8 cellular contexts compared by ENCODE assay signal in the genomic region with DNA sequence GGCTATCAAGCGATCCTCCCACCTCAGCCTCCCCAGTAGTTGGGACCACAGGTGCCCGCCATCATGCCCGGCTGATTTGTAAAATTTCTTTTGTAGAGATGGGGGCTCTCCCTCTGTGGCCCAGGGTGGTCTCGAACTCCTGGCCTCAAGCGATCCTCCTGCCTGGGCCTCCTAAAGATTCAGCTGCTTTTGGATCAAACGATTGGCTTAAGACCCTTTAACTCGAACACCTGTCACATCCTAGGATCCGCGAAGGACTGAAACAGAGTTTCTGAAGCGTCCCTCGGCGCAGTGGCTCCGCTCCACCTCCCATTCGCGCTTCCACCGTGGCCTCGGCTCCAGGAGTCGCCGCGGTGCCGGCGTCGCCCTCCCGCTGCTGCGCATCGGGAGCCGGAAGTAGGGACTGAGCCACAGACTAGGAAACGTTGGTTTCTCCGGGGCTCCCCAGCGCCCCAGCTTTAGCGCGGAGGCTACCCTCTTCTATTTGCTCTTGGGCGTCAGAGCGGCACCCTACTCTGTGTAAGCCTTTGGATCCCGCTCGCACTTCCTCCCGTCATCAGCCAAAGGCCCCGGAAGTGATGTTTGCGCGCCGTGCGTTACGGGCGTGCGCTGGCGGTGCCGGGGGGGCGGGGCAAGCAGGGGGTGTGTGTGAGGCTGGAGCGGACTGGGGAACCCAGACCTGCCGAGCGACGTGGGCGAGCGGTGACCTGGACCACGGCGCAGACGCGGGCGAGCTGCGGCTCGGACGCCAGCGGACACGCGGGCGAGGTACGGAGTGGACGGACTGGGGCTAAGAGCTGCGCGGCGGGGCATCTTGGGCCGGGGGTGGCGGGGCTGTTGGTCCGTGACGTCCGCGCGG. TPM values are rescaled to one million over a fixed set of nuclear protein-coding genes. Genes with fewer than 3 reads are reported as not detected.
DNase-seq lines count a peak whose midpoint lies in the region; ATAC-seq and TF ChIP-seq lines count a peak whose summit lies in the region.

No MANE protein-coding gene starts in this region.

- H3K4me3 ChIP-seq in HAP-1 = peak overlapping the region; percentile 90
- H3K4me3 ChIP-seq in MG63 = peak overlapping the region; percentile 91
- H3K4me3 ChIP-seq in neural progenitor cell = peak overlapping the region; percentile 68
- H3K4me3 ChIP-seq in stomach smooth muscle (ENCODE audit: low read length in 2 of 2) = peak overlapping the region; percentile 90 to 91

- H3K27ac ChIP-seq in foreskin keratinocyte (peak overlapping the region; percentile 93), neural progenitor cell (peak overlapping the region; percentile 43), stomach smooth muscle (ENCODE audit: low read length) (peak overlapping the region; percentile 97)

- peaks cover 5% of the 10 kb centered on the region for H3K27me3 Mint-ChIP-seq in neural progenitor cell (ENCODE audit: insufficient read depth, low read depth)

- peak; percentile 3 for TF ChIP-seq CTCF in foreskin keratinocyte (conservative IDR thresholded peaks at IDR 0.05)
- TF ChIP-seq CTCF in neural progenitor cell (IDR thresholded peaks at IDR 0.05) = no peak

- H3K9me3 Mint-ChIP-seq in neural progenitor cell = no peaks in the 10 kb centered on the region

- peak overlapping the region; percentile 83 for H2AFZ ChIP-seq in neural progenitor cell (replicated peaks)

- peak overlapping the region; percentile 92 for H3K4me3 Mint-ChIP-seq in neural progenitor cell

- peaks cover 16% of the 10 kb centered on the region for H3F3A ChIP-seq in neural progenitor cell (ENCODE audit: low read depth)

- H3K36me3 Mint-ChIP-seq in neural progenitor cell = peaks cover 5% of the 10 kb centered on the region

- ATAC-seq in foreskin keratinocyte = peak; percentile 92

- no peaks in the 10 kb centered on the region for H3K27me3 ChIP-seq in HAP-1 (ENCODE audit: low read depth)
- H3K27me3 ChIP-seq in MG63 = no peaks in the 10 kb centered on the region
- no peaks in the 10 kb centered on the region for H3K27me3 ChIP-seq in foreskin keratinocyte
- peaks cover 5% of the 10 kb centered on the region for H3K27me3 ChIP-seq in neural progenitor cell
- H3K27me3 ChIP-seq in stomach smooth muscle (ENCODE audit: control insufficient read depth in 1 of 2, insufficient read depth in 2 of 2, low read length in 2 of 2) = no peaks in the 10 kb centered on the region

- peaks cover 59% of the 10 kb centered on the region for H3K79me2 ChIP-seq in neural progenitor cell (ENCODE audit: low read depth)

- peaks cover 48% of the 10 kb centered on the region for H4K20me1 ChIP-seq in neural progenitor cell (ENCODE audit: low read depth)

- DNase-seq in HAP-1 (ENCODE audit: low spot score in 2 of 2) (peak; percentile 84 to 98), MG63 (peak; percentile 94), SHP77 (lab: John Stamatoyannopoulos, UW) (peak; percentile 95 to 99), activated gamma-delta T cell treated with Interleukin-2 at 50 U/mL for 16 hours (peak; percentile 94), foreskin keratinocyte (peak; percentile 76 to 88), neural progenitor cell (ENCODE audit: low spot score) (peak; percentile 93)

- H3K4me2 ChIP-seq in neural progenitor cell = peak overlapping the region; percentile 82

- H3K36me3 ChIP-seq in ES-I3 (ENCODE audit: insufficient read depth, low read length) (no peaks in the 10 kb centered on the region), HAP-1 (replicated peaks) (no peaks in the 10 kb centered on the region; the same call in 1 of the 2 replicates), MG63 (no peaks in the 10 kb centered on the region), neural progenitor cell (no peaks in the 10 kb centered on the region), stomach smooth muscle (ENCODE audit: control insufficient read depth in 2 of 2, insufficient read depth in 2 of 2, low read length in 2 of 2) (no peaks in the 10 kb centered on the region)

- H3K4me1 ChIP-seq in ES-I3 (ENCODE audit: insufficient read depth, low read length) (no peaks in the 10 kb centered on the region), HAP-1 (peaks cover 5% of the 10 kb centered on the region), foreskin keratinocyte (peaks cover 5% of the 10 kb centered on the region), neural progenitor cell (peaks cover 8% of the 10 kb centered on the region), stomach smooth muscle (ENCODE audit: control insufficient read depth, insufficient read depth, low read length) (peaks cover 12% of the 10 kb centered on the region)

- in situ Hi-C loops in HAP-1 (cut with MboI; ENCODE audit: low sequenced_read_pairs) = no loop called here

- peak overlapping the region; percentile 98 for H3K9ac ChIP-seq in ES-I3 (ENCODE audit: low read depth, low read length)
- H3K9ac ChIP-seq in neural progenitor cell = peak overlapping the region; percentile 42
- peak overlapping the region; percentile 98 to 99 for H3K9ac ChIP-seq in stomach smooth muscle (ENCODE audit: low read length in 2 of 2)

- peaks cover 21% of the 10 kb centered on the region for H3K4me1 Mint-ChIP-seq in neural progenitor cell

- H3K27ac Mint-ChIP-seq in neural progenitor cell = no peak overlapping the region

- H3K9me3 ChIP-seq in ES-I3 (ENCODE audit: control insufficient read depth, insufficient read depth, low read length) (no peaks in the 10 kb centered on the region), HAP-1 (no peaks in the 10 kb centered on the region), MG63 (no peaks in the 10 kb centered on the region), neural progenitor cell (ENCODE audit: low read depth) (no peaks in the 10 kb centered on the region), stomach smooth muscle (ENCODE audit: control insufficient read depth in 2 of 2, low read length in 2 of 2) (no peaks in the 10 kb centered on the region)

RNA-seq across cellular contexts. Expression of gene KCTD7, which starts 53.0 kb away (rescaled TPM):
- total RNA-seq in MG63 (2014; rRNA removed; shearing (Covaris generic); ENCODE audit: low replicate concordance) = 3.0 and 18.5 TPM in 2 replicates
- total RNA-seq in foreskin keratinocyte (2.6 and 3.9 TPM in 2 replicates), neural progenitor cell (ENCODE audit: low replicate concordance) (9.2 and 18.8 TPM in 2 replicates)
- 2.0 and 2.4 TPM in 2 replicates for polyA plus RNA-seq in foreskin keratinocyte

RNA-seq across cellular contexts. Expression of gene RABGEF1, which starts 58.8 kb away (rescaled TPM):
- total RNA-seq in MG63 (2014; rRNA removed; shearing (Covaris generic); ENCODE audit: low replicate concordance) = 12.2 and 29.1 TPM in 2 replicates
- total RNA-seq in foreskin keratinocyte (31.7 and 33.5 TPM in 2 replicates), neural progenitor cell (ENCODE audit: low replicate concordance) (26.5 and 36.5 TPM in 2 replicates)
- polyA plus RNA-seq in foreskin keratinocyte = 12.3 and 15.6 TPM in 2 replicates

Comparison
In these comparisons a context has a peak if more than half of its experiments do, and no peak if none do; other contexts are left out.
1. Peak in every context shown above with its lines: DNase-seq, ATAC-seq, H3K4me3 ChIP-seq and H3K27ac ChIP-seq.
2. H3K9ac ChIP-seq: peak in every context shown above with its lines; median percentile 98 in stomach smooth muscle; 98 in ES-I3; 42 in neural progenitor cell.
3. H3K27ac ChIP-seq: peak in every context shown above with its lines; median percentile 97 in stomach smooth muscle; 93 in foreskin keratinocyte; 43 in neural progenitor cell.